10 cellular contexts compared by ENCODE assay signal in genomic region chr9:100084734-100085133, GRCh38. TPM values are rescaled to one million over a fixed set of nuclear protein-coding genes. Genes with fewer than 3 reads are reported as not detected.
DNase-seq lines count a peak whose midpoint lies in the region; ATAC-seq and TF ChIP-seq lines count a peak whose summit lies in the region.
"Had no signal": no experiment of that assay in that cellular context is flagged by ENCODE, and none has a peak within 500 bp of the region (broad histone marks: within the 10 kb centered on the region; RNA-seq: fewer than 3 reads in every experiment).

No MANE protein-coding gene starts in this region.

- DNase-seq in erythroblast (lab: John Stamatoyannopoulos, UW), result peak; percentile 47 to 55
- no peak for DNase-seq in effector CD8-positive, alpha-beta T cell (lab: John Stamatoyannopoulos, UW)
- no peak for DNase-seq in amygdala (lab: John Stamatoyannopoulos, UW)
- DNase-seq in chondrocyte (ENCODE audit: low spot score), result no peak
- DNase-seq in NCI-H146 (lab: John Stamatoyannopoulos, UW), result no peak
- DNase-seq: NCI-H1436 treated with DMSO at 0.1 percent for 48 hours, sigmoid colon had no signal

- no peak for TF ChIP-seq CTCF in chondrocyte (IDR thresholded peaks at IDR 0.05)

- peaks cover 48% of the 10 kb centered on the region for H3K4me1 Mint-ChIP-seq in chondrocyte (ENCODE audit: low read depth)

- no peak overlapping the region for H3K4me3 Mint-ChIP-seq in chondrocyte (ENCODE audit: unreplicated experiment)

- no peak overlapping the region for H3K27ac Mint-ChIP-seq in chondrocyte (ENCODE audit: unreplicated experiment)

- TF ChIP-seq POLR2A in erythroblast (IDR thresholded peaks at IDR 0.05; ENCODE audit: low read length), result no peak

- ATAC-seq in GM18858 (IDR thresholded peaks at IDR 0.05; ENCODE audit: unreplicated experiment) (peak; percentile 83), GM21515 (IDR thresholded peaks at IDR 0.05; ENCODE audit: unreplicated experiment) (peak; percentile 79), HG03342 (IDR thresholded peaks at IDR 0.05; ENCODE audit: unreplicated experiment) (peak; percentile 82)

- H3K36me3 Mint-ChIP-seq in chondrocyte (ENCODE audit: low read depth), result no peaks in the 10 kb centered on the region

- H3K9me3 Mint-ChIP-seq in chondrocyte (ENCODE audit: low read depth), result no peaks in the 10 kb centered on the region

- no peaks in the 10 kb centered on the region for H3K27me3 Mint-ChIP-seq in chondrocyte (ENCODE audit: low read depth)

RNA-seq across cellular contexts. Expression of gene ERP44, which starts 14.1 kb away (rescaled TPM):
- 16.3 to 23.5 TPM (median 16.6 TPM) in 3 replicates for total RNA-seq in chondrocyte

RNA-seq across cellular contexts. Expression of gene INVS, which starts 14.3 kb away (rescaled TPM):
- 16.0 to 23.7 TPM (median 16.2 TPM) in 3 replicates for total RNA-seq in chondrocyte

Comparison
In these comparisons a context has a peak if more than half of its experiments do, and no peak if none do; other contexts are left out.
1. DNase-seq: peak in erythroblast (2 of 2); none in effector CD8-positive, alpha-beta T cell (single experiment), amygdala (0 of 56), chondrocyte (single experiment) and NCI-H146 (single experiment).
2. Peak in every context shown above with its lines, with median percentiles within 50 percentile points of each other: ATAC-seq.